Comparison of ENCODE assay signal across 8 cellular contexts in the genomic region with DNA sequence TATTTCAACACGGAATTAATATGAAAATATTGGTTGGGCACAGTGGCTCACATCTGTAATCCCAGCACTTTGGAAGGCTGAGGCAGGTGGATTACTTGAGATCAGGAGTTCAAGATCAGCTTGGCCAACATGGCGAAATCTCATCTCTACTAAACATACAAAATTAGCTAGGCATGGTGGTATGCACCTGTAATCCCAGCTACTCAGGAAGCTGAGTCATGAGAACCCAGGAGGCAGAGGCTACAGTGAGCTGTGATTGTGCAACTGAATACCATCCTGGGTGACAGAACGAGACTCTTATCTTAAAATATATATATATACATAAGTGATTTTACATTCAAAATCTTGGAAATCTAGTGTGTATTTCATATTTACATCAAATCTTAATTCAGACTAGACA. TPM values are rescaled to one million over a fixed set of nuclear protein-coding genes. Genes with fewer than 3 reads are reported as not detected.
DNase-seq lines count a peak whose midpoint lies in the region; ATAC-seq and TF ChIP-seq lines count a peak whose summit lies in the region.
"Not testable (repeated sequence)": the region's sequence is repeated elsewhere in the genome, so short reads cannot be mapped to it uniquely, and the experiment has no call there.

No MANE protein-coding gene starts in this region.

- not testable (repeated sequence) for H3F3A ChIP-seq in PC-3 (ENCODE audit: low read length, unreplicated experiment)

- BruUV-seq in PC-3 (replicated peaks; lab: Mats Ljungman, UMichigan): not testable (repeated sequence)

- peak; percentile 53 for ATAC-seq in PC-3

- intact Hi-C loops in PC-3 (cut with micrococcal nuclease): not testable (repeated sequence)

- H2BK5ac ChIP-seq in trophoblast cell (ENCODE audit: low read depth, low read length, poor library complexity): not testable (repeated sequence)

- not testable (repeated sequence) for H3K14ac ChIP-seq in trophoblast cell (ENCODE audit: low read length)

- not testable (repeated sequence) for H3K9me3 ChIP-seq in PC-3 (ENCODE audit: low read length); trophoblast cell (ENCODE audit: insufficient read depth, low read depth, low read length)

- H4K91ac ChIP-seq in trophoblast cell (ENCODE audit: low read depth, low read length): not testable (repeated sequence)

- H3K23ac ChIP-seq in trophoblast cell (ENCODE audit: low read length): not testable (repeated sequence)

- not testable (repeated sequence) for H3K18ac ChIP-seq in trophoblast cell (ENCODE audit: low read length)

- not testable (repeated sequence) for H3K4me3 ChIP-seq in PC-3 (ENCODE audit: low read length); epithelial cell of proximal tubule (ENCODE audit: low read depth, low read length); trophoblast cell (ENCODE audit: low read depth, low read length)

- not testable (repeated sequence) for H4K20me1 ChIP-seq in PC-3 (ENCODE audit: low read length)

- TF ChIP-seq CTCF in PC-3 (conservative IDR thresholded peaks at IDR 0.05; ENCODE audit: low read depth, low read length); epithelial cell of proximal tubule (conservative IDR thresholded peaks at IDR 0.05; ENCODE audit: low read depth, low read length): not testable (repeated sequence)

- H3K36me3 ChIP-seq in PC-3 (ENCODE audit: low read depth, low read length); trophoblast cell (ENCODE audit: control insufficient read depth in 1 of 2, insufficient read depth in 2 of 2, low read length in 2 of 2): not testable (repeated sequence)

- H4K12ac ChIP-seq in trophoblast cell (ENCODE audit: low read depth, low read length): not testable (repeated sequence)

- not testable (repeated sequence) for H3K9ac ChIP-seq in PC-3 (ENCODE audit: low read length); trophoblast cell (ENCODE audit: low read length)

- CTCF ChIA-PET in PC-3 (lab: Charles Lee): not testable (repeated sequence)

- H2AK5ac ChIP-seq in trophoblast cell (ENCODE audit: low read length): not testable (repeated sequence)

- not testable (repeated sequence) for H3K27ac ChIP-seq in PC-3 (ENCODE audit: low read length); trophoblast cell (ENCODE audit: low read depth, low read length)

- H3K4ac ChIP-seq in trophoblast cell (ENCODE audit: low read depth, low read length): not testable (repeated sequence)

- not testable (repeated sequence) for H2BK12ac ChIP-seq in trophoblast cell (ENCODE audit: low read length)

- H3K9me2 ChIP-seq in PC-3 (replicated peaks; ENCODE audit: low read length): not testable (repeated sequence)

- not testable (repeated sequence) for H2AFZ ChIP-seq in PC-3 (ENCODE audit: low read length); trophoblast cell (ENCODE audit: insufficient read depth, low read length, poor library complexity)

- not testable (repeated sequence) for H3K79me1 ChIP-seq in trophoblast cell (ENCODE audit: low read length)

- not testable (repeated sequence) for H3K4me1 ChIP-seq in PC-3 (ENCODE audit: insufficient read depth, low read length); trophoblast cell (ENCODE audit: control insufficient read depth in 1 of 2, insufficient read depth in 2 of 2, low read length in 2 of 2)

- not testable (repeated sequence) for H3K4me2 ChIP-seq in PC-3 (ENCODE audit: low read length); trophoblast cell (ENCODE audit: low read length)

- POLR2A ChIA-PET in PC-3 (lab: Charles Lee; ENCODE audit: unreplicated experiment): not testable (repeated sequence)

- H4K8ac ChIP-seq in trophoblast cell (ENCODE audit: low read depth, low read length): not testable (repeated sequence)

- peak; percentile 56 for DNase-seq in A172 (ENCODE audit: low spot score)
- peak; percentile 5 for DNase-seq in Daoy (ENCODE audit: low read depth)
- DNase-seq in HT1080 (ENCODE audit: low read depth): peak; percentile 58
- DNase-seq in PC-3: peak; percentile 65
- DNase-seq in astrocyte of the hippocampus (ENCODE audit: low read depth, low spot score): peak; percentile 15
- peak; percentile 25 for DNase-seq in epithelial cell of proximal tubule (ENCODE audit: low read depth)
- peak; percentile 42 for DNase-seq in glomerular visceral epithelial cell (ENCODE audit: extremely low spot score)
- peak; percentile 25 to 62 for DNase-seq in trophoblast cell

- no CpG with 5 or more reads among the region's 3 CpGs for WGBS in trophoblast cell (ENCODE audit: extremely low coverage, insufficient coverage, insufficient read length)

- H3K79me2 ChIP-seq in PC-3 (ENCODE audit: low read length); trophoblast cell (ENCODE audit: control insufficient read depth, insufficient read depth, low read length, poor library complexity): not testable (repeated sequence)

- not testable (repeated sequence) for H3K27me3 ChIP-seq in PC-3 (ENCODE audit: low read length); trophoblast cell (ENCODE audit: insufficient read depth, low read length)

- H2BK120ac ChIP-seq in trophoblast cell (ENCODE audit: insufficient read depth, low read length, poor library complexity): not testable (repeated sequence)

RNA-seq across cellular contexts. Expression of gene CAMK2D, which starts 58.9 kb away (rescaled TPM):
- total RNA-seq in A172 (2014; rRNA removed; shearing (Covaris generic)): 24.8 and 31.2 TPM in 2 replicates
- total RNA-seq in Daoy (2014; rRNA removed; shearing (Covaris generic)): 7.9 and 9.3 TPM in 2 replicates
- 10.6 and 11.2 TPM in 2 replicates for total RNA-seq in HT1080 (2014; rRNA removed; shearing (Covaris generic))
- 4.3 and 6.1 TPM in 2 replicates for polyA plus RNA-seq in HT1080 (2015; cell fraction: cytosol; rRNA removed)
- 7.1 and 7.6 TPM in 2 replicates for polyA plus RNA-seq in HT1080 (2015; cell fraction: nucleus; rRNA removed)
- 14.3 and 15.4 TPM in 2 replicates for total RNA-seq in PC-3 (2014; rRNA removed)
- total RNA-seq in epithelial cell of proximal tubule: 20.3 and 42.2 TPM in 2 replicates
- 27.7 and 28.8 TPM in 2 replicates for polyA plus RNA-seq in trophoblast cell (2013)

Comparison
In these comparisons a context has a peak if more than half of its experiments do, and no peak if none do; other contexts are left out.
1. DNase-seq: peak in every context shown above with its lines; median percentile 65 in PC-3; 58 in HT1080; 56 in A172; 44 in trophoblast cell; 42 in glomerular visceral epithelial cell; 25 in epithelial cell of proximal tubule; 15 in astrocyte of the hippocampus; 5 in Daoy.